In genomic region chr3:179147571-179148445, GRCh38 we compare ENCODE assay signal across 8 cellular contexts. TPM values are rescaled to one million over a fixed set of nuclear protein-coding genes. Genes with fewer than 3 reads are reported as not detected.
DNase-seq lines count a peak whose midpoint lies in the region; ATAC-seq and TF ChIP-seq lines count a peak whose summit lies in the region.

Gene PIK3CA (plus strand): TSS chr3:179148357. CDS start chr3:179198826, 50,469 bp downstream.

- intact Hi-C loops in activated CD4-positive, alpha-beta T cell treated with anti-CD3 and anti-CD28 coated beads for 36 hours (cut with DNase I, micrococcal nuclease): loop anchor here (1.0 to 5.0 kb wide), 19 partner anchors 33 to 1951 kb away; partner anchors contain the start of genes ACTL6A (in 2 of the 2), MRPL47 (in 2 of the 2), NDUFB5 (in 2 of the 2) and ZMAT3 (in 2 of the 2)

- peak within 1 kb of the TSS; percentile 94 for H3K27ac Mint-ChIP-seq in activated CD4-positive, alpha-beta T cell treated with anti-CD3 and anti-CD28 coated beads for 36 hours

- H3K36me3 Mint-ChIP-seq in activated CD4-positive, alpha-beta T cell treated with anti-CD3 and anti-CD28 coated beads for 36 hours (ENCODE audit: low read depth): no peaks in the 10 kb centered on the region

- H3K4me3 ChIP-seq in choroid plexus epithelial cell (ENCODE audit: low read depth, low read length): peak within 1 kb of the TSS; percentile 71

- CTCF ChIA-PET in activated CD4-positive, alpha-beta T cell treated with anti-CD3 and anti-CD28 coated beads for 36 hours (lab: Charles Lee): interaction anchor here (0.6 to 2.7 kb wide), 13 partner anchors 10 to 174 kb away, joined by 3 to 13 read pairs (median 4); no protein-coding TSS in a partner anchor

- H3K9me3 Mint-ChIP-seq in activated CD4-positive, alpha-beta T cell treated with anti-CD3 and anti-CD28 coated beads for 36 hours (ENCODE audit: low read depth): no peaks in the 10 kb centered on the region

- no peak for TF ChIP-seq CTCF in choroid plexus epithelial cell (conservative IDR thresholded peaks at IDR 0.05; ENCODE audit: low read depth, low read length)

- H3K27me3 ChIP-seq in layer of hippocampus (ENCODE audit: control insufficient read depth, insufficient read depth, low read length): no peaks in the 10 kb centered on the region

- POLR2A ChIA-PET in activated CD4-positive, alpha-beta T cell treated with anti-CD3 and anti-CD28 coated beads for 36 hours (lab: Charles Lee): interaction anchor here (0.7 to 1.5 kb wide), 3 partner anchors 32 to 177 kb away, joined by 3 to 4 read pairs (median 3); no protein-coding TSS in a partner anchor

- ATAC-seq in HG03442 (IDR thresholded peaks at IDR 0.05; ENCODE audit: unreplicated experiment): peak; percentile 79
- ATAC-seq in activated CD4-positive, alpha-beta T cell treated with anti-CD3 and anti-CD28 coated beads for 36 hours: peak; percentile 79

- H3K4me3 Mint-ChIP-seq in activated CD4-positive, alpha-beta T cell treated with anti-CD3 and anti-CD28 coated beads for 36 hours: no peak within 1 kb of the TSS

- peaks cover 39% of the 10 kb centered on the region for H3K4me1 Mint-ChIP-seq in activated CD4-positive, alpha-beta T cell treated with anti-CD3 and anti-CD28 coated beads for 36 hours

- peak; percentile 99 for DNase-seq in Ammon's horn (ENCODE audit: low spot score)
- DNase-seq in GM19238 (ENCODE audit: insufficient read length, low spot score): peak; percentile 75
- peak; percentile 98 to 99 for DNase-seq in NCI-H524 (lab: John Stamatoyannopoulos, UW)
- DNase-seq in activated CD4-positive, alpha-beta T cell treated with anti-CD3 and anti-CD28 coated beads for 36 hours: peak; percentile 95
- peak; percentile 99 for DNase-seq in choroid plexus epithelial cell (ENCODE audit: low read depth)
- DNase-seq in stimulated activated CD4-positive, alpha-beta T cell treated with anti-CD3 and anti-CD28 coated beads, Interleukin-1b, Interleukin-23, amount 100 ng/mL, for 4 hours (ENCODE audit: low read depth in 2 of 2): peak; percentile 73 to 87

- H3K27me3 Mint-ChIP-seq in activated CD4-positive, alpha-beta T cell treated with anti-CD3 and anti-CD28 coated beads for 36 hours: peaks cover 3% of the 10 kb centered on the region

- H3K27ac ChIP-seq in layer of hippocampus (ENCODE audit: low read depth, low read length): peak within 1 kb of the TSS; percentile 94

RNA-seq across cellular contexts. Expression of gene PIK3CA, which starts in this region (rescaled TPM):
- total RNA-seq in activated CD4-positive, alpha-beta T cell treated with anti-CD3 and anti-CD28 coated beads for 36 hours: 10 to 100 TPM; 15.5 to 17.7 TPM

Comparison
In these comparisons a context has a peak if more than half of its experiments do, and no peak if none do; other contexts are left out.
1. Peak in every context shown above with its lines: DNase-seq, ATAC-seq, H3K4me3 ChIP-seq and H3K27ac ChIP-seq.